Comparison of ENCODE assay signal across 24 cellular contexts in the genomic region with DNA sequence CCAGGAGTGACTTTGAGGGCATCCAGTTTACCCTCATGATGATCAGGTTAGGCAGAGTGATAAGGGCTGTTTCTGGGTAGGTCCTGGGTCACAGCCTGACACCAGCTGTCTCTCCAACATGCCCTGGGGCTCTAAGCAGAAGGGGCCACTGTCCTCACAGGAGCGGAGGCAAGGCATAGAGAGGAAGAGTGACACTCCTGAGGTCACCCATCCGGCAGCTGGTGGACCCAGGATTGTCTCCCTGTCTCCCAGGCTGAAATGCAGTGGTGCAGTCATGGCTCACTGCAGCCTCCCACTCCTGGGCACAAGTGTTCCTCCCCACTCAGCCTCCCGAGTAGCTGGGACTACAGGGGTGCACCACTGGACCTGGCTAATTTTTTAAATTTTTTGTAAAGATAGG. TPM values are rescaled to one million over a fixed set of nuclear protein-coding genes. Genes with fewer than 3 reads are reported as not detected.
DNase-seq lines count a peak whose midpoint lies in the region; ATAC-seq, FAIRE-seq and TF ChIP-seq lines count a peak whose summit lies in the region.
"Had no signal": no experiment of that assay in that cellular context is flagged by ENCODE, and none has a peak within 500 bp of the region (broad histone marks: within the 10 kb centered on the region; RNA-seq: fewer than 3 reads in every experiment).

No MANE protein-coding gene starts in this region.

- no peaks in the 10 kb centered on the region for H3K36me3 Mint-ChIP-seq in activated T-cell treated with anti-CD3 and anti-CD28 coated beads, Interleukin-2, amount 50 U/mL, for 72 hours (ENCODE audit: insufficient read depth in 2 of 2)
- H3K36me3 Mint-ChIP-seq in activated T-helper 17 cell treated with anti-CD3 and anti-CD28 coated beads, Interleukin-2, amount 50 U/mL, for 72 hours (ENCODE audit: low read depth) = no peaks in the 10 kb centered on the region

- H3K9ac ChIP-seq in mesenchymal stem cell (ENCODE audit: low read length) = no peak overlapping the region

- H2BK12ac ChIP-seq in mesenchymal stem cell (ENCODE audit: low read length in 2 of 2) = no peak overlapping the region

- peaks cover 7% of the 10 kb centered on the region for H3K27me3 ChIP-seq in lower lobe of right lung (ENCODE audit: low read depth)
- H3K27me3 ChIP-seq in upper lobe of right lung = peaks cover 9% of the 10 kb centered on the region
- peaks cover 37 to 74% of the 10 kb centered on the region in 2 experiments for H3K27me3 ChIP-seq in mesenchymal stem cell (ENCODE audit: control insufficient read depth in 1 of 2, insufficient read depth in 1 of 2, low read length in 2 of 2)
- H3K27me3 ChIP-seq: Peyer's patch had no signal

- H3K4me2 ChIP-seq in mesenchymal stem cell (ENCODE audit: low read length, poor library complexity, severe bottlenecking) = no peak overlapping the region
- H3K4me2 ChIP-seq: GM23338 had no signal

- TF ChIP-seq POLR2A in GM12891 (IDR thresholded peaks at IDR 0.05; ENCODE audit: low read depth, low read length) = no peak

- no peak overlapping the region for H3K14ac ChIP-seq in mesenchymal stem cell (ENCODE audit: low read length in 2 of 2)

- H3K27ac Mint-ChIP-seq in activated T-cell treated with anti-CD3 and anti-CD28 coated beads, Interleukin-2, amount 50 U/mL, for 72 hours = no peak overlapping the region
- no peak overlapping the region for H3K27ac Mint-ChIP-seq in activated T-helper 17 cell treated with anti-CD3 and anti-CD28 coated beads, Interleukin-2, amount 50 U/mL, for 72 hours
- H3K27ac Mint-ChIP-seq: CD8-positive, alpha-beta memory T cell; GM23338 had no signal

- H3K27me3 Mint-ChIP-seq in activated T-cell treated with anti-CD3 and anti-CD28 coated beads, Interleukin-2, amount 50 U/mL, for 72 hours (ENCODE audit: low read depth) = no peaks in the 10 kb centered on the region
- H3K27me3 Mint-ChIP-seq in activated T-helper 17 cell treated with anti-CD3 and anti-CD28 coated beads, Interleukin-2, amount 50 U/mL, for 72 hours = peaks cover 17% of the 10 kb centered on the region

- intact Hi-C loops in lower lobe of right lung (cut with DNase I) (no loop called here), upper lobe of right lung (cut with DNase I) (no loop called here)

- H3K4me3 ChIP-seq in lower lobe of right lung (no peak overlapping the region), upper lobe of right lung (no peak overlapping the region), mesenchymal stem cell (ENCODE audit: insufficient read depth in 1 of 2, low read depth in 1 of 2, low read length in 2 of 2) (no peak overlapping the region)
- H3K4me3 ChIP-seq: GM23338, K562, Peyer's patch, SJSA1 had no signal

- no peak overlapping the region for H3K4ac ChIP-seq in mesenchymal stem cell (ENCODE audit: low read depth in 1 of 2, low read length in 2 of 2)

- H2BK15ac ChIP-seq in mesenchymal stem cell (ENCODE audit: low read depth, poor library complexity, severe bottlenecking) = no peak overlapping the region

- H3K36me3 ChIP-seq in lower lobe of right lung (no peaks in the 10 kb centered on the region), upper lobe of right lung (no peaks in the 10 kb centered on the region), mesenchymal stem cell (ENCODE audit: control insufficient read depth in 1 of 2, insufficient read depth in 2 of 2, low read depth in 1 of 2, low read length in 2 of 2) (no peaks in the 10 kb centered on the region)
- H3K36me3 ChIP-seq: Peyer's patch, SJSA1 had no signal

- no peaks in the 10 kb centered on the region for H3K4me1 ChIP-seq in lower lobe of right lung
- no peaks in the 10 kb centered on the region for H3K4me1 ChIP-seq in upper lobe of right lung
- no peaks in the 10 kb centered on the region for H3K4me1 ChIP-seq in mesenchymal stem cell (ENCODE audit: control insufficient read depth, insufficient read depth, low read depth, low read length)
- H3K4me1 ChIP-seq: Peyer's patch, SJSA1 had no signal

- no peak for TF ChIP-seq CTCF in lower lobe of right lung (IDR thresholded peaks at IDR 0.05)
- no peak for TF ChIP-seq CTCF in upper lobe of right lung (IDR thresholded peaks at IDR 0.05)

- H2AK5ac ChIP-seq in mesenchymal stem cell (ENCODE audit: low read length, severe bottlenecking) = no peak overlapping the region

- H3K4me3 Mint-ChIP-seq in activated T-cell treated with anti-CD3 and anti-CD28 coated beads, Interleukin-2, amount 50 U/mL, for 72 hours = no peak overlapping the region
- H3K4me3 Mint-ChIP-seq in activated T-helper 17 cell treated with anti-CD3 and anti-CD28 coated beads, Interleukin-2, amount 50 U/mL, for 72 hours = no peak overlapping the region
- H3K4me3 Mint-ChIP-seq: CD8-positive, alpha-beta memory T cell; GM23338 had no signal

- no peaks in the 10 kb centered on the region for H3K4me1 Mint-ChIP-seq in activated T-cell treated with anti-CD3 and anti-CD28 coated beads, Interleukin-2, amount 50 U/mL, for 72 hours (ENCODE audit: low read depth)
- H3K4me1 Mint-ChIP-seq in activated T-helper 17 cell treated with anti-CD3 and anti-CD28 coated beads, Interleukin-2, amount 50 U/mL, for 72 hours = peaks cover 6% of the 10 kb centered on the region
- H3K4me1 Mint-ChIP-seq: CD8-positive, alpha-beta memory T cell had no signal

- whole genome bisulfite sequencing in mesenchymal stem cell = 69% methylated on average over 3 of the region's 3 CpGs

- H3K9me3 Mint-ChIP-seq in activated T-cell treated with anti-CD3 and anti-CD28 coated beads, Interleukin-2, amount 50 U/mL, for 72 hours = no peaks in the 10 kb centered on the region
- H3K9me3 Mint-ChIP-seq in activated T-helper 17 cell treated with anti-CD3 and anti-CD28 coated beads, Interleukin-2, amount 50 U/mL, for 72 hours = no peaks in the 10 kb centered on the region
- H3K9me3 Mint-ChIP-seq: CD8-positive, alpha-beta memory T cell; GM23338 had no signal

- DNase-seq in activated T-cell treated with anti-CD3 and anti-CD28 coated beads, Interleukin-2, amount 50 U/mL, for 72 hours = no peak
- DNase-seq in activated T-cell treated with anti-CD3 and anti-CD28 coated beads for 4 hours (no peak), lower lobe of right lung (peak; percentile 17), upper lobe of right lung (peak; percentile 34), mesenchymal stem cell (no peak), GM12891 (ENCODE audit: insufficient read length, low spot score) (no peak), NCI-H1417 treated with DMSO at 0.1 percent for 48 hours (lab: John Stamatoyannopoulos, UW) (no peak)
- DNase-seq: AML-193, DMS79, HCEC 1CT, MM.1S, NCI-H1048, NCI-H1436, NCI-H2029, NCI-H2227 treated with DMSO at 0.1 percent for 48 hours, NCI-H510A, NCI-H748 treated with DMSO at 0.1 percent for 48 hours had no signal

- no peaks in the 10 kb centered on the region for H3K79me1 ChIP-seq in mesenchymal stem cell (replicated peaks; ENCODE audit: low read length, poor library complexity, severe bottlenecking)

- no peak overlapping the region for H2BK120ac ChIP-seq in mesenchymal stem cell (ENCODE audit: low read depth, low read length)

- H4K8ac ChIP-seq in mesenchymal stem cell (ENCODE audit: low read length) = no peak overlapping the region

- H4K91ac ChIP-seq in mesenchymal stem cell (ENCODE audit: low read length) = no peak overlapping the region

- peak; percentile 15 for ATAC-seq in activated T-cell treated with anti-CD3 and anti-CD28 coated beads, Interleukin-2, amount 50 U/mL, for 72 hours (replicated peaks in 1 of 2)
- peak; percentile 7 for ATAC-seq in activated T-helper 17 cell treated with anti-CD3 and anti-CD28 coated beads, Interleukin-2, amount 50 U/mL, for 72 hours (replicated peaks)
- ATAC-seq in lower lobe of right lung (no peak), upper lobe of right lung (no peak)
- ATAC-seq: GM23338, K562 had no signal

- H3K23ac ChIP-seq in mesenchymal stem cell (ENCODE audit: low read length in 2 of 2) = no peak overlapping the region

- no peak overlapping the region for H2BK5ac ChIP-seq in mesenchymal stem cell (ENCODE audit: low read depth, low read length, poor library complexity, severe bottlenecking)

- no peak for FAIRE-seq in GM12891 (lab: Jason Lieb, UNC)
- FAIRE-seq: K562 had no signal

- H3K9me3 ChIP-seq in lower lobe of right lung (no peaks in the 10 kb centered on the region), upper lobe of right lung (no peaks in the 10 kb centered on the region), mesenchymal stem cell (ENCODE audit: control insufficient read depth, low read length) (no peaks in the 10 kb centered on the region)
- H3K9me3 ChIP-seq: Peyer's patch, SJSA1 had no signal

- no peak overlapping the region for H2AFZ ChIP-seq in mesenchymal stem cell (ENCODE audit: low read depth, low read length)
- H2AFZ ChIP-seq: GM23338 had no signal

- no peak overlapping the region for H3K27ac ChIP-seq in lower lobe of right lung
- H3K27ac ChIP-seq in upper lobe of right lung = no peak overlapping the region
- no peak overlapping the region for H3K27ac ChIP-seq in mesenchymal stem cell (ENCODE audit: low read length, poor library complexity, severe bottlenecking)
- H3K27ac ChIP-seq: C4-2B, Peyer's patch, SJSA1 had no signal

- no peak overlapping the region for H3K18ac ChIP-seq in mesenchymal stem cell (ENCODE audit: low read depth in 1 of 2, low read length in 2 of 2)

TF ChIP-seq in GM12891, 5 proteins besides CTCF, POLR2A, EP300 and RAD21:
- no peak for TF ChIP-seq TAF1 (IDR thresholded peaks at IDR 0.05; ENCODE audit: low read depth, low read length)
- TF ChIP-seq PAX5 (IDR thresholded peaks at IDR 0.05; ENCODE audit: insufficient read depth, low read length, severe bottlenecking) = no peak
- no peak for TF ChIP-seq POLR2AphosphoS5 (IDR thresholded peaks at IDR 0.05; ENCODE audit: low read depth, low read length)
- TF ChIP-seq SPI1 (IDR thresholded peaks at IDR 0.05; ENCODE audit: low read depth, low read length) = no peak
- no peak for TF ChIP-seq POU2F2 (IDR thresholded peaks at IDR 0.05; ENCODE audit: low read depth, low read length)

RNA-seq across cellular contexts. Expression of a gene that starts 12.0 kb away (rescaled TPM):
- 10 to 100 TPM; 30.6 to 38.3 TPM for total RNA-seq in activated T-cell treated with anti-CD3 and anti-CD28 coated beads, Interleukin-2, amount 50 U/mL, for 72 hours
- total RNA-seq in activated T-helper 17 cell treated with anti-CD3 and anti-CD28 coated beads, Interleukin-2, amount 50 U/mL, for 72 hours = 10 to 100 TPM; 34.8 to 83.7 TPM
- total RNA-seq in lower lobe of right lung (59.3 TPM), upper lobe of right lung (61.2 TPM)
- polyA plus RNA-seq in mesenchymal stem cell (2013, experiment 1 of 2) = 110 TPM
- polyA plus RNA-seq in mesenchymal stem cell (2013, experiment 2 of 2) = 104 TPM
- 24.3 TPM for polyA plus RNA-seq in GM12891 (2012; ENCODE audit: low read depth, missing spikeins)

Comparison
In these comparisons a context has a peak if more than half of its experiments do, and no peak if none do; other contexts are left out.
1. ATAC-seq: peak in activated T-cell treated with anti-CD3 and anti-CD28 coated beads, Interleukin-2, amount 50 U/mL, for 72 hours (2 of 2) and activated T-helper 17 cell treated with anti-CD3 and anti-CD28 coated beads, Interleukin-2, amount 50 U/mL, for 72 hours (single experiment); none in lower lobe of right lung (0 of 2) and upper lobe of right lung (single experiment).
2. DNase-seq: peak in lower lobe of right lung (single experiment) and upper lobe of right lung (single experiment); none in activated T-cell treated with anti-CD3 and anti-CD28 coated beads, Interleukin-2, amount 50 U/mL, for 72 hours (0 of 2), activated T-cell treated with anti-CD3 and anti-CD28 coated beads for 4 hours (single experiment), mesenchymal stem cell (single experiment), GM12891 (single experiment) and NCI-H1417 treated with DMSO at 0.1 percent for 48 hours (single experiment).